ENCODE assay signal across 8 cellular contexts in the genomic region with DNA sequence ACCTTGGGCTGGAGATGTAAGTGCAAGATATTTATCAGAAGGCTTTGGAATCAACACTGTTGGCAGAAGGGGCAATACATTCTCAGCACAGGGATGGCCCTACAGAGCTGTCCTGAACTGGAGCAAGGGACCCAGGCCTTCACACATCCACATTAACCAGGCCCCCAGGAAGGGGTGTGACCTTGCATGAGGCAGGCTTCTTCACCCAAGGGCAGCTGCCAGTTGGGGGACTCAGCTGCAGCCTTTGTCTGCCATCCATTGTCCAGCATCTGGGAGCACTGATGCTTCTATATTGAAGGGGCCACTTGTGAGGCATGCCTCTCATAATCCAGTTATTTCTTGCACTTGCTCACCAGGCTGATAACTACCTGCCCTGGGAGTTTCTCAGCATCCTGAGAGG. TPM values are rescaled to one million over a fixed set of nuclear protein-coding genes. Genes with fewer than 3 reads are reported as not detected.
"Had no signal": no experiment of that assay in that cellular context is flagged by ENCODE, and none has a peak within 500 bp of the region (broad histone marks: within the 10 kb centered on the region; RNA-seq: fewer than 3 reads in every experiment).

No MANE protein-coding gene starts in this region.

- DNase-seq: IMR-90, KBM-7, KG1 had no signal

- H3K27ac Mint-ChIP-seq: IgD-negative memory B cell had no signal

- ATAC-seq: HepG2, K562 had no signal

RNA-seq across cellular contexts. Expression of a gene that starts 38.3 kb away (rescaled TPM):
- total RNA-seq: HepG2, HT-29, HT1080, IMR-90, K562 had no signal
